In the genomic region with DNA sequence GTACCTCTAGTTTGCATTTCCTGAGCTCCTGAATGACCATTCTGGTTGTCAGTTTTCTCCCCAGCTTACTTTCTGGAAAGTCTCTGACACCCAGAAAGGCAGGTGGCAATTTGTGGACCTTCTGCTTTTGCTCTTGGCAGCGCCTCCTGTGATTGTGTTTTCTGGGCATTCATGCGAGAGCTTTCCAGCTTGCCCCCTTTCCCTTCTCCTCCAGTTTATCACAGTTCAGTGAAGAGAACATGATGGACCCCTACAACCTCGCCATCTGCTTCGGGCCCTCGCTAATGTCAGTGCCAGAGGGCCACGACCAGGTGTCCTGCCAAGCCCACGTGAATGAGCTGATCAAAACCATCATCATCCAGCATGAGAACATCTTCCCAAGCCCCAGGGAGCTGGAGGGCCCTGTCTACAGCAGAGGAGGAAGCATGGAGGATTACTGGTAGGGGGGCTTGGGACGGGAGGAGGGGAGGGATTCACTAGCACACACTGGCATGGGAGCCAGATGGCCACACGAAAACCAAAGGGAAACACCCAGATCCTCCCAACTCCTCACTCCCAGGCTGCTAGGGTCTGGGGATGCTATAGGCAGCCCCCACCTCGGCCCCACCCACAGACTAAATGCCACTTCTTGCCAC, we compare ENCODE assay signal across 25 cellular contexts.
DNase-seq lines count a peak whose midpoint lies in the region; ATAC-seq and TF ChIP-seq lines count a peak whose summit lies in the region.
"Had no signal": no experiment of that assay in that cellular context is flagged by ENCODE, and none has a peak within 500 bp of the region (broad histone marks: within the 10 kb centered on the region; RNA-seq: fewer than 3 reads in every experiment).

No MANE protein-coding gene starts in this region.

- DNase-seq in DMS 273 (lab: John Stamatoyannopoulos, UW; ENCODE audit: unreplicated experiment) (peak; percentile 84), NCI-H1694 treated with DMSO at 0.1 percent for 48 hours (lab: John Stamatoyannopoulos, UW) (peak; percentile 98), cerebellar cortex (ENCODE audit: low spot score) (peak; percentile 98), retina (peak; percentile 64), SIG-M5 treated with dmso at 0.1 percent for 504 hours (lab: John Stamatoyannopoulos, UW; ENCODE audit: unreplicated experiment) (no peak), NCI-H1417 treated with DMSO at 0.1 percent for 48 hours (lab: John Stamatoyannopoulos, UW) (no peak), activated gamma-delta T cell (lab: John Stamatoyannopoulos, UW) (no peak)
- DNase-seq: activated CD4-positive, alpha-beta T cell treated with anti-CD3 and anti-CD28 coated beads, Interleukin-2, amount 50 U/mL, for 48 hours; activated CD4-positive, CD25-positive, alpha-beta regulatory T cell; activated naive CD4-positive, alpha-beta T cell treated with Interleukin-2 at 50 U/mL for 16 hours; activated T-cell treated with anti-CD3 and anti-CD28 coated beads, Interleukin-2, amount 50 U/mL, for 72 hours; amniotic stem cell; brain microvascular endothelial cell; CD8-positive, alpha-beta T cell; HFFc6; NCI-H1092 treated with DMSO at 0.1 percent for 48 hours; NCI-H2029; NCI-H2227 treated with DMSO at 0.1 percent for 48 hours; stimulated activated CD4-positive, alpha-beta T cell treated with anti-CD3 and anti-CD28 coated beads, Interleukin-12 subunit alpha, Interleukin-12 subunit beta, amount 100 ng/mL, for 4 hours; stimulated activated CD4-positive, alpha-beta T cell treated with anti-CD3 and anti-CD28 coated beads, Interleukin-2, amount 100 ng/mL, for 48 hours; stomach; T-helper 1 cell had no signal

- no peak for ATAC-seq in SK-N-SH treated with all-trans-retinoic acid at 6 μM for 48 hours
- ATAC-seq: activated T-cell treated with anti-CD3 and anti-CD28 coated beads, Interleukin-2, amount 50 U/mL, for 72 hours; CD8-positive, alpha-beta T cell; GM23338; K562 had no signal

TF ChIP-seq in SK-N-SH treated with all-trans-retinoic acid at 6 μM for 48 hours, 23 proteins besides CTCF, POLR2A, EP300 and RAD21:
- TF ChIP-seq CSDC2 (CRISPR knock-in tag; IDR thresholded peaks at IDR 0.05) (no peak), CSRNP3 (CRISPR knock-in tag; IDR thresholded peaks at IDR 0.05) (no peak), ESRRG (CRISPR knock-in tag; IDR thresholded peaks at IDR 0.05) (no peak), CREB5 (CRISPR knock-in tag; IDR thresholded peaks at IDR 0.05; ENCODE audit: low read depth) (no peak), ZFP30 (CRISPR knock-in tag; IDR thresholded peaks at IDR 0.05) (no peak)
TF ChIP-seq in SK-N-SH treated with all-trans-retinoic acid at 6 μM for 48 hours: peak in this region for 0.

Comparison
In these comparisons a context has a peak if more than half of its experiments do, and no peak if none do; other contexts are left out.
1. DNase-seq: peak in DMS 273 (single experiment), NCI-H1694 treated with DMSO at 0.1 percent for 48 hours (single experiment), cerebellar cortex (single experiment) and retina (single experiment); none in SIG-M5 treated with dmso at 0.1 percent for 504 hours (single experiment), NCI-H1417 treated with DMSO at 0.1 percent for 48 hours (single experiment) and activated gamma-delta T cell (single experiment).